ENCODE assay signal across 13 cellular contexts in the genomic region with DNA sequence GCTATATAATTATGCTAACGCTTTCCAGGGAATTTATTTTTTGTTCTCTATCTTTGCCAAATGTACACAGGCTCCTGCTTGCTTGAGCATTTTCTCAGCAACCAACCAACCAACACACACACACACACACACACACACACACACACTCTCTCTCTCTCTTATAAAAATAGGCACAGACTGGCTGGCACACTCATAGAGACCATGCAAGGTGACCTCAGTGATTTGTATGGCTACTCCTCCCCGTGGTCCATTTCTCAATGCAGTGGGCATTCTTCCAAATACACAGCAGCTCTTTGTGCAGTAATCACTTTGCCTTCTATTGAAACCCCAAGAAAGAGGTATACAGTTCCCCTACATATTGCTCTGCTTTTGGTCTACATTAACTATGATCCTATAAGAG.
DNase-seq lines count a peak whose midpoint lies in the region; ATAC-seq and TF ChIP-seq lines count a peak whose summit lies in the region.
"Had no signal": no experiment of that assay in that cellular context is flagged by ENCODE, and none has a peak within 500 bp of the region (broad histone marks: within the 10 kb centered on the region; RNA-seq: fewer than 3 reads in every experiment).

No MANE protein-coding gene starts in this region.

- DNase-seq in DMS79 treated with DMSO at 0.1 percent for 48 hours (lab: John Stamatoyannopoulos, UW) (peak; percentile 2), DMS79 (lab: John Stamatoyannopoulos, UW) (no peak), NCI-H69 (lab: John Stamatoyannopoulos, UW) (peak; percentile 16), fibroblast of the aortic adventitia (ENCODE audit: low read depth) (peak; percentile 4), renal cortical epithelial cell (ENCODE audit: low read depth) (peak; percentile 82), trophoblast cell (no peak), SKM-1 (lab: John Stamatoyannopoulos, UW; ENCODE audit: unreplicated experiment) (no peak)
- DNase-seq: 8988T; nephron progenitor cell; stimulated activated CD4-positive, alpha-beta T cell treated with anti-CD3 and anti-CD28 coated beads, Interleukin-1b, Interleukin-23, amount 100 ng/mL, for 48 hours; stimulated activated naive B cell treated with anti-CD40 and anti-IgM and Interleukin-4, amounts not matched to agents 10 μg/mL and 1 μg/mL and 100 μg/mL, for 72 hours; T-helper 2 cell had no signal

- H2BK120ac ChIP-seq in trophoblast cell (ENCODE audit: insufficient read depth, low read length, poor library complexity), result no peak overlapping the region

- ATAC-seq in HG03025 (IDR thresholded peaks at IDR 0.05; ENCODE audit: low FRiP score, unreplicated experiment), result no peak
- ATAC-seq: stimulated activated naive B cell treated with anti-CD40 and anti-IgM and Interleukin-4, amounts not matched to agents 10 μg/mL and 1 μg/mL and 100 μg/mL, for 72 hours had no signal

- no peak overlapping the region for H4K91ac ChIP-seq in trophoblast cell (ENCODE audit: low read depth, low read length)

- H3K27ac ChIP-seq in trophoblast cell (ENCODE audit: low read depth, low read length), result no peak overlapping the region

- no peak overlapping the region for H2BK12ac ChIP-seq in trophoblast cell (ENCODE audit: low read length)

- no peak overlapping the region for H2AK5ac ChIP-seq in trophoblast cell (ENCODE audit: low read length)

- H3K18ac ChIP-seq in trophoblast cell (ENCODE audit: low read length), result no peak overlapping the region

- H3K9ac ChIP-seq in trophoblast cell (ENCODE audit: low read length), result no peak overlapping the region

- no peak overlapping the region for H3K23ac ChIP-seq in trophoblast cell (ENCODE audit: low read length)

- H4K8ac ChIP-seq in trophoblast cell (ENCODE audit: low read depth, low read length), result no peak overlapping the region

- H3K14ac ChIP-seq in trophoblast cell (ENCODE audit: low read length), result no peak overlapping the region

- H3K27me3 ChIP-seq in trophoblast cell (ENCODE audit: insufficient read depth, low read length), result no peaks in the 10 kb centered on the region

- H3K4me3 ChIP-seq in fibroblast of the aortic adventitia (ENCODE audit: low read depth, low read length) (no peak overlapping the region), trophoblast cell (ENCODE audit: low read depth, low read length) (no peak overlapping the region)

- no peaks in the 10 kb centered on the region for H3K9me3 ChIP-seq in trophoblast cell (ENCODE audit: insufficient read depth, low read depth, low read length)

- H3K36me3 ChIP-seq in trophoblast cell (ENCODE audit: control insufficient read depth in 1 of 2, insufficient read depth in 2 of 2, low read length in 2 of 2), result no peaks in the 10 kb centered on the region

- no peaks in the 10 kb centered on the region for H3K79me1 ChIP-seq in trophoblast cell (ENCODE audit: low read length)

- TF ChIP-seq CTCF in fibroblast of the aortic adventitia (IDR thresholded peaks at IDR 0.05; ENCODE audit: insufficient read depth, low read length), result no peak

- H4K12ac ChIP-seq in trophoblast cell (ENCODE audit: low read depth, low read length), result no peak overlapping the region

- no peak overlapping the region for H3K4ac ChIP-seq in trophoblast cell (ENCODE audit: low read depth, low read length)

- no peak overlapping the region for H3K4me2 ChIP-seq in trophoblast cell (ENCODE audit: low read length)

- H3K79me2 ChIP-seq in trophoblast cell (ENCODE audit: control insufficient read depth, insufficient read depth, low read length, poor library complexity), result no peaks in the 10 kb centered on the region

- no peak overlapping the region for H2AFZ ChIP-seq in trophoblast cell (ENCODE audit: insufficient read depth, low read length, poor library complexity)

- no peak overlapping the region for H2BK5ac ChIP-seq in trophoblast cell (ENCODE audit: low read depth, low read length, poor library complexity)

- H3K4me1 ChIP-seq in trophoblast cell (ENCODE audit: control insufficient read depth in 1 of 2, insufficient read depth in 2 of 2, low read length in 2 of 2), result no peaks in the 10 kb centered on the region

- no CpG with 5 or more reads among the region's 2 CpGs for WGBS in trophoblast cell (ENCODE audit: extremely low coverage, insufficient coverage, insufficient read length)

Comparison
In these comparisons a context has a peak if more than half of its experiments do, and no peak if none do; other contexts are left out.
1. DNase-seq: peak in DMS79 treated with DMSO at 0.1 percent for 48 hours (single experiment), NCI-H69 (single experiment), fibroblast of the aortic adventitia (single experiment) and renal cortical epithelial cell (single experiment); none in DMS79 (single experiment), trophoblast cell (0 of 2) and SKM-1 (single experiment).